ENCODE assay signal across 1 cellular context in the genomic region with DNA sequence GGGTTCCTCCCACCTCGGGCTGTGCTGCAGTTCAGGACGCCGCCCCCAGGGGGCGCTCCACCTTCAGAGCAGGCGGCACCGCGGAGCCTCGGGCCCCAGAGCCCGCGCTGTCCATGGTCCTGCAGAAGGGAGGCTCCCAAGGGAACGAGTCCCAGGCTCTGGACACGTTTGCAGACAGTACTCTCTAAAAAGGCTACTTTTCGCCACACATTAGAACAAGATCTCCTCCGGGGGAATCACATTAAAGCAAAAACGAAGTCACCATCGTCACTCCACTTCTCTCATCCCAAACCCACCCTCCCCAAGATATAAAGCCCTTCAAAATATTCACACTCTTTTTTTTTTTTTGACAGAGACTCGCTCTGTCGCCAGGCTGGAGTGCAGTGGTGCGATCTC.
TF ChIP-seq lines count a peak whose summit lies in the region.

No MANE protein-coding gene starts in this region.

TF ChIP-seq in HepG2, 621 proteins besides CTCF, POLR2A, EP300 and RAD21 (continued from another document and continues in another):
- TF ChIP-seq, protein P1, sequence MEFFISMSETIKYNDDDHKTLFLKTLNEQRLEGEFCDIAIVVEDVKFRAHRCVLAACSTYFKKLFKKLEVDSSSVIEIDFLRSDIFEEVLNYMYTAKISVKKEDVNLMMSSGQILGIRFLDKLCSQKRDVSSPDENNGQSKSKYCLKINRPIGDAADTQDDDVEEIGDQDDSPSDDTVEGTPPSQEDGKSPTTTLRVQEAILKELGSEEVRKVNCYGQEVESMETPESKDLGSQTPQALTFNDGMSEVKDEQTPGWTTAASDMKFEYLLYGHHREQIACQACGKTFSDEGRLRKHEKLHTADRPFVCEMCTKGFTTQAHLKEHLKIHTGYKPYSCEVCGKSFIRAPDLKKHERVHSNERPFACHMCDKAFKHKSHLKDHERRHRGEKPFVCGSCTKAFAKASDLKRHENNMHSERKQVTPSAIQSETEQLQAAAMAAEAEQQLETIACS (CRISPR knock-in tag; IDR thresholded peaks at IDR 0.05): peak; percentile 50; the same call in 1 of the 2 replicates
- TF ChIP-seq TAF1 (CRISPR knock-in tag; IDR thresholded peaks at IDR 0.05) (peak; percentile 33; the same call in 1 of the 2 replicates), PAX8 (CRISPR knock-in tag; IDR thresholded peaks at IDR 0.05; ENCODE audit: borderline replicate concordance) (0 out of 2 replicates have a peak, but pooled peaks have one; percentile 74), ZNF225 (CRISPR knock-in tag; IDR thresholded peaks at IDR 0.05) (peak; percentile 98), KAT2B (IDR thresholded peaks at IDR 0.05; ENCODE audit: borderline replicate concordance, low read depth, low read length) (no peak), ELF3 (CRISPR knock-in tag; IDR thresholded peaks at IDR 0.05) (peak; percentile 89), ZNF572 (CRISPR knock-in tag; IDR thresholded peaks at IDR 0.05) (no peak), AKAP8 (CRISPR knock-in tag; IDR thresholded peaks at IDR 0.05) (no peak), ZNF761 (CRISPR knock-in tag; conservative IDR thresholded peaks at IDR 0.05) (peak; percentile 75; the same call in 1 of the 2 replicates), EED (CRISPR knock-in tag; IDR thresholded peaks at IDR 0.05) (peak; percentile 81), TBP (CRISPR knock-in tag; IDR thresholded peaks at IDR 0.05) (no peak), GPN1 (CRISPR knock-in tag; IDR thresholded peaks at IDR 0.05; ENCODE audit: borderline replicate concordance) (peak; percentile 95), ZKSCAN1 (IDR thresholded peaks at IDR 0.05; ENCODE audit: low read length) (no peak), ZKSCAN5 (CRISPR knock-in tag; IDR thresholded peaks at IDR 0.05) (0 out of 2 replicates have a peak, but pooled peaks have one; percentile 54), GTF2F1 (IDR thresholded peaks at IDR 0.05; ENCODE audit: low read length) (no peak), WIZ (CRISPR knock-in tag; IDR thresholded peaks at IDR 0.05) (peak; percentile 99), ZNF431 (CRISPR knock-in tag; IDR thresholded peaks at IDR 0.05; ENCODE audit: borderline replicate concordance, low read depth) (peak; percentile 93), ZNF709 (CRISPR knock-in tag; IDR thresholded peaks at IDR 0.05) (peak; percentile 93), SPEN (CRISPR knock-in tag; IDR thresholded peaks at IDR 0.05; ENCODE audit: low read depth) (peak; percentile 77), SOX6 (IDR thresholded peaks at IDR 0.05) (no peak), SOX6 (CRISPR knock-in tag; IDR thresholded peaks at IDR 0.05) (peak; percentile 45), ZNF101 (CRISPR knock-in tag; IDR thresholded peaks at IDR 0.05; ENCODE audit: borderline replicate concordance, low read depth) (peak; percentile 68; the same call in 1 of the 2 replicates), ZFY (CRISPR knock-in tag; IDR thresholded peaks at IDR 0.05) (peak; percentile 65; the same call in 1 of the 2 replicates), SMAD1 (CRISPR knock-in tag; IDR thresholded peaks at IDR 0.05; ENCODE audit: borderline replicate concordance, low read depth) (no peak), FOXC1 (CRISPR knock-in tag; IDR thresholded peaks at IDR 0.05; ENCODE audit: borderline replicate concordance) (peak; percentile 96; the same call in 1 of the 2 replicates), TOE1 (CRISPR knock-in tag; IDR thresholded peaks at IDR 0.05) (peak; percentile 78; the same call in 1 of the 2 replicates), ZFP36L2 (CRISPR knock-in tag; IDR thresholded peaks at IDR 0.05) (peak; percentile 98), ZNF264 (CRISPR knock-in tag; IDR thresholded peaks at IDR 0.05) (peak; percentile 97), HIVEP1 (CRISPR knock-in tag; IDR thresholded peaks at IDR 0.05) (peak; percentile 84), ZNF383 (CRISPR knock-in tag; IDR thresholded peaks at IDR 0.05; ENCODE audit: borderline replicate concordance) (no peak), ZNF343 (CRISPR knock-in tag; IDR thresholded peaks at IDR 0.05) (peak; percentile 88), BHLHE40 (IDR thresholded peaks at IDR 0.05; ENCODE audit: low read length) (no peak), SRSF9 (IDR thresholded peaks at IDR 0.05; ENCODE audit: borderline replicate concordance, insufficient read depth, low read depth, low read length, poor library complexity, severe bottlenecking) (no peak)
- TF ChIP-seq, protein P2, sequence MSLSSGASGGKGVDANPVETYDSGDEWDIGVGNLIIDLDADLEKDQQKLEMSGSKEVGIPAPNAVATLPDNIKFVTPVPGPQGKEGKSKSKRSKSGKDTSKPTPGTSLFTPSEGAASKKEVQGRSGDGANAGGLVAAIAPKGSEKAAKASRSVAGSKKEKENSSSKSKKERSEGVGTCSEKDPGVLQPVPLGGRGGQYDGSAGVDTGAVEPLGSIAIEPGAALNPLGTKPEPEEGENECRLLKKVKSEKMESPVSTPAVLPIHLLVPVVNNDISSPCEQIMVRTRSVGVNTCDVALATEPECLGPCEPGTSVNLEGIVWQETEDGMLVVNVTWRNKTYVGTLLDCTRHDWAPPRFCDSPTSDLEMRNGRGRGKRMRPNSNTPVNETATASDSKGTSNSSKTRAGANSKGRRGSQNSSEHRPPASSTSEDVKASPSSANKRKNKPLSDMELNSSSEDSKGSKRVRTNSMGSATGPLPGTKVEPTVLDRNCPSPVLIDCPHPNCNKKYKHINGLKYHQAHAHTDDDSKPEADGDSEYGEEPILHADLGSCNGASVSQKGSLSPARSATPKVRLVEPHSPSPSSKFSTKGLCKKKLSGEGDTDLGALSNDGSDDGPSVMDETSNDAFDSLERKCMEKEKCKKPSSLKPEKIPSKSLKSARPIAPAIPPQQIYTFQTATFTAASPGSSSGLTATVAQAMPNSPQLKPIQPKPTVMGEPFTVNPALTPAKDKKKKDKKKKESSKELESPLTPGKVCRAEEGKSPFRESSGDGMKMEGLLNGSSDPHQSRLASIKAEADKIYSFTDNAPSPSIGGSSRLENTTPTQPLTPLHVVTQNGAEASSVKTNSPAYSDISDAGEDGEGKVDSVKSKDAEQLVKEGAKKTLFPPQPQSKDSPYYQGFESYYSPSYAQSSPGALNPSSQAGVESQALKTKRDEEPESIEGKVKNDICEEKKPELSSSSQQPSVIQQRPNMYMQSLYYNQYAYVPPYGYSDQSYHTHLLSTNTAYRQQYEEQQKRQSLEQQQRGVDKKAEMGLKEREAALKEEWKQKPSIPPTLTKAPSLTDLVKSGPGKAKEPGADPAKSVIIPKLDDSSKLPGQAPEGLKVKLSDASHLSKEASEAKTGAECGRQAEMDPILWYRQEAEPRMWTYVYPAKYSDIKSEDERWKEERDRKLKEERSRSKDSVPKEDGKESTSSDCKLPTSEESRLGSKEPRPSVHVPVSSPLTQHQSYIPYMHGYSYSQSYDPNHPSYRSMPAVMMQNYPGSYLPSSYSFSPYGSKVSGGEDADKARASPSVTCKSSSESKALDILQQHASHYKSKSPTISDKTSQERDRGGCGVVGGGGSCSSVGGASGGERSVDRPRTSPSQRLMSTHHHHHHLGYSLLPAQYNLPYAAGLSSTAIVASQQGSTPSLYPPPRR (CRISPR knock-in tag; IDR thresholded peaks at IDR 0.05; ENCODE audit: borderline replicate concordance): 0 out of 2 replicates have a peak, but pooled peaks have one; percentile 44
- TF ChIP-seq, protein P3, sequence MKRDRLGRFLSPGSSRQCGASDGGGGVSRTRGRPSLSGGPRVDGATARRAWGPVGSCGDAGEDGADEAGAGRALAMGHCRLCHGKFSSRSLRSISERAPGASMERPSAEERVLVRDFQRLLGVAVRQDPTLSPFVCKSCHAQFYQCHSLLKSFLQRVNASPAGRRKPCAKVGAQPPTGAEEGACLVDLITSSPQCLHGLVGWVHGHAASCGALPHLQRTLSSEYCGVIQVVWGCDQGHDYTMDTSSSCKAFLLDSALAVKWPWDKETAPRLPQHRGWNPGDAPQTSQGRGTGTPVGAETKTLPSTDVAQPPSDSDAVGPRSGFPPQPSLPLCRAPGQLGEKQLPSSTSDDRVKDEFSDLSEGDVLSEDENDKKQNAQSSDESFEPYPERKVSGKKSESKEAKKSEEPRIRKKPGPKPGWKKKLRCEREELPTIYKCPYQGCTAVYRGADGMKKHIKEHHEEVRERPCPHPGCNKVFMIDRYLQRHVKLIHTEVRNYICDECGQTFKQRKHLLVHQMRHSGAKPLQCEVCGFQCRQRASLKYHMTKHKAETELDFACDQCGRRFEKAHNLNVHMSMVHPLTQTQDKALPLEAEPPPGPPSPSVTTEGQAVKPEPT (CRISPR knock-in tag; IDR thresholded peaks at IDR 0.05; ENCODE audit: low read depth): peak; percentile 79; the same call in 1 of the 2 replicates
- TF ChIP-seq, protein P4, sequence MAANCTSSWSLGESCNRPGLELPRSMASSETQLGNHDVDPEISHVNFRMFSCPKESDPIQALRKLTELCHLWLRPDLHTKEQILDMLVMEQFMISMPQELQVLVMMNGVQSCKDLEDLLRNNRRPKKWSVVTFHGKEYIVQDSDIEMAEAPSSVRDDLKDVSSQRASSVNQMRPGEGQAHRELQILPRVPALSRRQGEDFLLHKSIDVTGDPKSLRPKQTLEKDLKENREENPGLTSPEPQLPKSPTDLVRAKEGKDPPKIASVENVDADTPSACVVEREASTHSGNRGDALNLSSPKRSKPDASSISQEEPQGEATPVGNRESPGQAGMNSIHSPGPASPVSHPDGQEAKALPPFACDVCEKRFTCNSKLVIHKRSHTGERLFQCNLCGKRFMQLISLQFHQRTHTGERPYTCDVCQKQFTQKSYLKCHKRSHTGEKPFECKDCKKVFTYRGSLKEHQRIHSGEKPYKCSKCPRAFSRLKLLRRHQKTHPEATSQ (CRISPR knock-in tag; IDR thresholded peaks at IDR 0.05; ENCODE audit: borderline replicate concordance): peak; percentile 84
- TF ChIP-seq, protein P5, sequence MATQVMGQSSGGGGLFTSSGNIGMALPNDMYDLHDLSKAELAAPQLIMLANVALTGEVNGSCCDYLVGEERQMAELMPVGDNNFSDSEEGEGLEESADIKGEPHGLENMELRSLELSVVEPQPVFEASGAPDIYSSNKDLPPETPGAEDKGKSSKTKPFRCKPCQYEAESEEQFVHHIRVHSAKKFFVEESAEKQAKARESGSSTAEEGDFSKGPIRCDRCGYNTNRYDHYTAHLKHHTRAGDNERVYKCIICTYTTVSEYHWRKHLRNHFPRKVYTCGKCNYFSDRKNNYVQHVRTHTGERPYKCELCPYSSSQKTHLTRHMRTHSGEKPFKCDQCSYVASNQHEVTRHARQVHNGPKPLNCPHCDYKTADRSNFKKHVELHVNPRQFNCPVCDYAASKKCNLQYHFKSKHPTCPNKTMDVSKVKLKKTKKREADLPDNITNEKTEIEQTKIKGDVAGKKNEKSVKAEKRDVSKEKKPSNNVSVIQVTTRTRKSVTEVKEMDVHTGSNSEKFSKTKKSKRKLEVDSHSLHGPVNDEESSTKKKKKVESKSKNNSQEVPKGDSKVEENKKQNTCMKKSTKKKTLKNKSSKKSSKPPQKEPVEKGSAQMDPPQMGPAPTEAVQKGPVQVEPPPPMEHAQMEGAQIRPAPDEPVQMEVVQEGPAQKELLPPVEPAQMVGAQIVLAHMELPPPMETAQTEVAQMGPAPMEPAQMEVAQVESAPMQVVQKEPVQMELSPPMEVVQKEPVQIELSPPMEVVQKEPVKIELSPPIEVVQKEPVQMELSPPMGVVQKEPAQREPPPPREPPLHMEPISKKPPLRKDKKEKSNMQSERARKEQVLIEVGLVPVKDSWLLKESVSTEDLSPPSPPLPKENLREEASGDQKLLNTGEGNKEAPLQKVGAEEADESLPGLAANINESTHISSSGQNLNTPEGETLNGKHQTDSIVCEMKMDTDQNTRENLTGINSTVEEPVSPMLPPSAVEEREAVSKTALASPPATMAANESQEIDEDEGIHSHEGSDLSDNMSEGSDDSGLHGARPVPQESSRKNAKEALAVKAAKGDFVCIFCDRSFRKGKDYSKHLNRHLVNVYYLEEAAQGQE (IDR thresholded peaks at IDR 0.05; ENCODE audit: borderline replicate concordance in 1 of 2, low read depth in 1 of 2, low read length in 2 of 2): peak; percentile 99 to 100
- TF ChIP-seq, protein P6, sequence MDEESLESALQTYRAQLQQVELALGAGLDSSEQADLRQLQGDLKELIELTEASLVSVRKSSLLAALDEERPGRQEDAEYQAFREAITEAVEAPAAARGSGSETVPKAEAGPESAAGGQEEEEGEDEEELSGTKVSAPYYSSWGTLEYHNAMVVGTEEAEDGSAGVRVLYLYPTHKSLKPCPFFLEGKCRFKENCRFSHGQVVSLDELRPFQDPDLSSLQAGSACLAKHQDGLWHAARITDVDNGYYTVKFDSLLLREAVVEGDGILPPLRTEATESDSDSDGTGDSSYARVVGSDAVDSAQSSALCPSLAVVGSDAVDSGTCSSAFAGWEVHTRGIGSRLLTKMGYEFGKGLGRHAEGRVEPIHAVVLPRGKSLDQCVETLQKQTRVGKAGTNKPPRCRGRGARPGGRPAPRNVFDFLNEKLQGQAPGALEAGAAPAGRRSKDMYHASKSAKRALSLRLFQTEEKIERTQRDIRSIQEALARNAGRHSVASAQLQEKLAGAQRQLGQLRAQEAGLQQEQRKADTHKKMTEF (CRISPR knock-in tag; IDR thresholded peaks at IDR 0.05): peak; percentile 89
- TF ChIP-seq, protein P7, sequence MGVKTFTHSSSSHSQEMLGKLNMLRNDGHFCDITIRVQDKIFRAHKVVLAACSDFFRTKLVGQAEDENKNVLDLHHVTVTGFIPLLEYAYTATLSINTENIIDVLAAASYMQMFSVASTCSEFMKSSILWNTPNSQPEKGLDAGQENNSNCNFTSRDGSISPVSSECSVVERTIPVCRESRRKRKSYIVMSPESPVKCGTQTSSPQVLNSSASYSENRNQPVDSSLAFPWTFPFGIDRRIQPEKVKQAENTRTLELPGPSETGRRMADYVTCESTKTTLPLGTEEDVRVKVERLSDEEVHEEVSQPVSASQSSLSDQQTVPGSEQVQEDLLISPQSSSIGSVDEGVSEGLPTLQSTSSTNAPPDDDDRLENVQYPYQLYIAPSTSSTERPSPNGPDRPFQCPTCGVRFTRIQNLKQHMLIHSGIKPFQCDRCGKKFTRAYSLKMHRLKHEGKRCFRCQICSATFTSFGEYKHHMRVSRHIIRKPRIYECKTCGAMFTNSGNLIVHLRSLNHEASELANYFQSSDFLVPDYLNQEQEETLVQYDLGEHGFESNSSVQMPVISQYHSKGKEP (CRISPR knock-in tag; IDR thresholded peaks at IDR 0.05): peak; percentile 99
- TF ChIP-seq, protein P8, sequence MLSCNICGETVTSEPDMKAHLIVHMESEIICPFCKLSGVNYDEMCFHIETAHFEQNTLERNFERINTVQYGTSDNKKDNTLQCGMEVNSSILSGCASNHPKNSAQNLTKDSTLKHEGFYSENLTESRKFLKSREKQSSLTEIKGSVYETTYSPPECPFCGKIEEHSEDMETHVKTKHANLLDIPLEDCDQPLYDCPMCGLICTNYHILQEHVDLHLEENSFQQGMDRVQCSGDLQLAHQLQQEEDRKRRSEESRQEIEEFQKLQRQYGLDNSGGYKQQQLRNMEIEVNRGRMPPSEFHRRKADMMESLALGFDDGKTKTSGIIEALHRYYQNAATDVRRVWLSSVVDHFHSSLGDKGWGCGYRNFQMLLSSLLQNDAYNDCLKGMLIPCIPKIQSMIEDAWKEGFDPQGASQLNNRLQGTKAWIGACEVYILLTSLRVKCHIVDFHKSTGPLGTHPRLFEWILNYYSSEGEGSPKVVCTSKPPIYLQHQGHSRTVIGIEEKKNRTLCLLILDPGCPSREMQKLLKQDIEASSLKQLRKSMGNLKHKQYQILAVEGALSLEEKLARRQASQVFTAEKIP (CRISPR knock-in tag; IDR thresholded peaks at IDR 0.05; ENCODE audit: borderline replicate concordance): 0 out of 2 replicates have a peak, but pooled peaks have one; percentile 65
- TF ChIP-seq, protein P9, sequence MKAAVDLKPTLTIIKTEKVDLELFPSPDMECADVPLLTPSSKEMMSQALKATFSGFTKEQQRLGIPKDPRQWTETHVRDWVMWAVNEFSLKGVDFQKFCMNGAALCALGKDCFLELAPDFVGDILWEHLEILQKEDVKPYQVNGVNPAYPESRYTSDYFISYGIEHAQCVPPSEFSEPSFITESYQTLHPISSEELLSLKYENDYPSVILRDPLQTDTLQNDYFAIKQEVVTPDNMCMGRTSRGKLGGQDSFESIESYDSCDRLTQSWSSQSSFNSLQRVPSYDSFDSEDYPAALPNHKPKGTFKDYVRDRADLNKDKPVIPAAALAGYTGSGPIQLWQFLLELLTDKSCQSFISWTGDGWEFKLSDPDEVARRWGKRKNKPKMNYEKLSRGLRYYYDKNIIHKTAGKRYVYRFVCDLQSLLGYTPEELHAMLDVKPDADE (CRISPR knock-in tag; IDR thresholded peaks at IDR 0.05): peak; percentile 96
